In the genomic region with DNA sequence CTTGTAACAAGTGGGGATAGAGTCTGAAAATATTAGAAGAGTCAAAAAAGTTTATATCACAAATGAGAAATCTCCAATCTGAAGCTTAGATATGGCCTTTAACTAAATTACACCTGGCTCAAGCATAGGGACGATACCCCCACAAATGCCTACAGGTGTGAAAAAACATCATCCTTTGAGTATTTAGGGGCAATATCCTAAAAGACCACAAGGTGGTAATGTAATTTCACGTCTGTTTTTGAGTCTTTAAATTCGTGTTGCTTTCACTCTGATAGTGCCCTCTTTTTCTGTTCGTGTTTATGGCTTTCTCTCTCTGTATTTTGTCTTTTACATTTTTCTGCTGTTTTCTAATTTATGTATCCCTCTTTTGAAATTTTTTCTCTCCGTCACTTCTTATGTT, we compare ENCODE assay signal across 8 cellular contexts.
A peak's percentile ranks its signal among the peaks of the same experiment; 100 is the strongest.
DNase-seq lines count a peak whose midpoint lies in the region; ATAC-seq and TF ChIP-seq lines count a peak whose summit lies in the region.

No MANE protein-coding gene starts in this region.

- no peak overlapping the region for H3K4me3 ChIP-seq in Caco-2 (ENCODE audit: low read depth, low read length)

- CTCF ChIA-PET in Caco-2 (lab: Charles Lee) = no interaction called here
- CTCF ChIA-PET in WTC11 (lab: Charles Lee) = interaction anchor here (0.6 to 0.9 kb wide), 3 partner anchors 25 to 1901 kb away, joined by 3 read pairs; no protein-coding TSS in a partner anchor

- H3K4me1 ChIP-seq in Caco-2 = no peaks in the 10 kb centered on the region

- H3K9me3 Mint-ChIP-seq in Caco-2 (ENCODE audit: unreplicated experiment) = no peaks in the 10 kb centered on the region
- H3K9me3 Mint-ChIP-seq in WTC11 = no peaks in the 10 kb centered on the region
- no peaks in the 10 kb centered on the region for H3K9me3 Mint-ChIP-seq in memory B cell

- H3K4me3 Mint-ChIP-seq in Caco-2 (ENCODE audit: unreplicated experiment) = no peak overlapping the region
- no peak overlapping the region for H3K4me3 Mint-ChIP-seq in WTC11
- no peak overlapping the region for H3K4me3 Mint-ChIP-seq in memory B cell

- H3K36me3 Mint-ChIP-seq in Caco-2 (ENCODE audit: insufficient read depth, unreplicated experiment) (no peaks in the 10 kb centered on the region), WTC11 (no peaks in the 10 kb centered on the region), memory B cell (no peaks in the 10 kb centered on the region)

- H3K27ac Mint-ChIP-seq in Caco-2 (ENCODE audit: unreplicated experiment) (no peak overlapping the region), WTC11 (no peak overlapping the region), memory B cell (no peak overlapping the region)

- ATAC-seq in GM21367 (IDR thresholded peaks at IDR 0.05; ENCODE audit: unreplicated experiment) = peak; percentile 60
- peak; percentile 72 for ATAC-seq in WTC11
- ATAC-seq in memory B cell (ENCODE audit: low read depth) = peak; percentile 38
- no peak for ATAC-seq in GM21619 (IDR thresholded peaks at IDR 0.05; ENCODE audit: unreplicated experiment)
- no peak for ATAC-seq in HG02840 (IDR thresholded peaks at IDR 0.05; ENCODE audit: low FRiP score, unreplicated experiment)

- H3K4me1 Mint-ChIP-seq in Caco-2 (ENCODE audit: low read depth, unreplicated experiment) = no peaks in the 10 kb centered on the region
- H3K4me1 Mint-ChIP-seq in WTC11 = peaks cover 6% of the 10 kb centered on the region; the same call in 1 of the 2 replicates
- H3K4me1 Mint-ChIP-seq in memory B cell = peaks cover 2% of the 10 kb centered on the region

- peaks cover 10% of the 10 kb centered on the region for H3K27me3 Mint-ChIP-seq in Caco-2 (ENCODE audit: insufficient read depth, unreplicated experiment)
- no peaks in the 10 kb centered on the region for H3K27me3 Mint-ChIP-seq in WTC11 (ENCODE audit: low read depth)
- H3K27me3 Mint-ChIP-seq in memory B cell = peaks cover 4% of the 10 kb centered on the region

- intact Hi-C loops in Caco-2 (cut with micrococcal nuclease; ENCODE audit: unreplicated experiment) = loop anchor here (1.0 to 2.0 kb wide), 5 partner anchors 22 to 346 kb away; no protein-coding TSS in a partner anchor

- H3K9me3 ChIP-seq in Caco-2 = no peaks in the 10 kb centered on the region

- no peaks in the 10 kb centered on the region for H3K36me3 ChIP-seq in Caco-2 (ENCODE audit: control insufficient read depth, insufficient read depth, low read length)

- no TSS peak for BruUV-seq in Caco-2 (replicated peaks; lab: Mats Ljungman, UMichigan)

- POLR2A ChIA-PET in Caco-2 (lab: Charles Lee) = no interaction called here
- POLR2A ChIA-PET in WTC11 (lab: Charles Lee) = no interaction called here

- no peaks in the 10 kb centered on the region; the same call in 1 of the 2 replicates for H3K27me3 ChIP-seq in Caco-2 (replicated peaks; ENCODE audit: control insufficient read depth, insufficient read depth, low read length)

- DNase-seq in Caco-2 = peak in 1 of 2 experiments; percentile 32
- DNase-seq in M059J (ENCODE audit: low read depth) = peak; percentile 24
- no peak for DNase-seq in WTC11 (ENCODE audit: low spot score)
- DNase-seq in memory B cell (ENCODE audit: low spot score in 2 of 2) = no peak
- DNase-seq in foreskin melanocyte = no peak

- TF ChIP-seq CTCF in Caco-2 (IDR thresholded peaks at IDR 0.05; ENCODE audit: insufficient read depth in 1 of 2, low read depth in 1 of 2, low read length in 1 of 2, severe bottlenecking in 1 of 2, unreplicated experiment in 1 of 2) (peak; percentile 47 to 73), WTC11 (IDR thresholded peaks at IDR 0.05) (peak; percentile 34; the same call in 1 of the 2 replicates)

TF ChIP-seq in WTC11, 78 proteins besides CTCF, POLR2A, EP300 and RAD21:
- TF ChIP-seq JUN (CRISPR knock-in tag; IDR thresholded peaks at IDR 0.05) (no peak), FOXJ3 (CRISPR knock-in tag; IDR thresholded peaks at IDR 0.05; ENCODE audit: borderline replicate concordance) (no peak), ESRRA (CRISPR knock-in tag; IDR thresholded peaks at IDR 0.05; ENCODE audit: borderline replicate concordance) (no peak)

Comparison
In these comparisons a context has a peak if more than half of its experiments do, and no peak if none do; other contexts are left out.
1. ATAC-seq: peak in GM21367 (single experiment), WTC11 (single experiment) and memory B cell (single experiment); none in GM21619 (single experiment) and HG02840 (single experiment).